5 cellular contexts compared by ENCODE assay signal in genomic region chr5:139345442-139345841, GRCh38. TPM values are rescaled to one million over a fixed set of nuclear protein-coding genes. Genes with fewer than 3 reads are reported as not detected.
"Had no signal": no experiment of that assay in that cellular context is flagged by ENCODE, and none has a peak within 500 bp of the region (broad histone marks: within the 10 kb centered on the region; RNA-seq: fewer than 3 reads in every experiment).

No MANE protein-coding gene starts in this region.

RNA-seq across cellular contexts. Expression of gene SLC23A1, which starts 37.7 kb away (rescaled TPM):
- total RNA-seq: aorta, bronchial epithelial cell, M059J, PC-3, SJSA1 had no signal

RNA-seq across cellular contexts. Expression of gene MZB1, which starts 44.3 kb away (rescaled TPM):
- total RNA-seq: bronchial epithelial cell, M059J, SJSA1 had no signal
